8 cellular contexts compared by ENCODE assay signal in genomic region chr6:24524801-24525200, GRCh38. TPM values are rescaled to one million over a fixed set of nuclear protein-coding genes. Genes with fewer than 3 reads are reported as not detected.
DNase-seq lines count a peak whose midpoint lies in the region; ATAC-seq and TF ChIP-seq lines count a peak whose summit lies in the region.

No MANE protein-coding gene starts in this region.

- H3K4me3 ChIP-seq in AG09309 (ENCODE audit: control insufficient read depth, low read depth, low read length): no peak overlapping the region
- no peak overlapping the region for H3K4me3 ChIP-seq in GM12864 (ENCODE audit: low read depth, low read length)
- no peak overlapping the region for H3K4me3 ChIP-seq in astrocyte of the cerebellum (ENCODE audit: low read depth, low read length)

- H3K27me3 Mint-ChIP-seq in naive B cell: no peaks in the 10 kb centered on the region

- H3K9me3 Mint-ChIP-seq in naive B cell: no peaks in the 10 kb centered on the region

- no peak for ATAC-seq in naive B cell (ENCODE audit: low read depth in 2 of 2)
- ATAC-seq in HG02870 (IDR thresholded peaks at IDR 0.05; ENCODE audit: unreplicated experiment): no peak

- no peak overlapping the region for H3K27ac Mint-ChIP-seq in naive B cell

- DNase-seq in AG09309 (ENCODE audit: low read depth) (peak; percentile 21), GM12864 (ENCODE audit: low read depth) (peak; percentile 41), NCI-H146 treated with DMSO at 0.1 percent for 48 hours (lab: John Stamatoyannopoulos, UW; ENCODE audit: unreplicated experiment) (peak; percentile 45), astrocyte of the cerebellum (ENCODE audit: low read depth) (peak; percentile 41), naive B cell (peak; percentile 8), GF-D8 (lab: John Stamatoyannopoulos, UW) (no peak)
- no peak for DNase-seq in stimulated activated CD8-positive, alpha-beta memory T cell treated with anti-CD3 and anti-CD28 coated beads, Interleukin-4, amount 100 ng/mL, for 48 hours

- peaks cover 3 to 5% of the 10 kb centered on the region in 2 donors for H3K36me3 Mint-ChIP-seq in naive B cell

- no peak overlapping the region for H3K4me3 Mint-ChIP-seq in naive B cell

- peaks cover 17 to 69% (median 31%) of the 10 kb centered on the region in 3 donors for H3K4me1 Mint-ChIP-seq in naive B cell

- in situ Hi-C loops in astrocyte of the cerebellum (cut with HindIII; ENCODE audit: low sequenced_read_pairs): no loop called here

- TF ChIP-seq CTCF in AG09309 (IDR thresholded peaks at IDR 0.05; ENCODE audit: control insufficient read depth, insufficient read depth, low read depth, low read length, missing control alignments) (peak; percentile 70), GM12864 (IDR thresholded peaks at IDR 0.05; ENCODE audit: low read depth, low read length, missing control alignments) (peak; percentile 64), astrocyte of the cerebellum (IDR thresholded peaks at IDR 0.05; ENCODE audit: low read depth, low read length, missing control alignments) (peak; percentile 74)

RNA-seq across cellular contexts. Expression of gene ALDH5A1, which starts 30.0 kb away (rescaled TPM):
- 10 to 100 TPM; 12.1 to 21.8 (median 17.8) TPM for polyA plus RNA-seq in naive B cell (ENCODE audit: low read depth in 6 of 6)

RNA-seq across cellular contexts. Expression of gene GPLD1, which starts 35.4 kb away (rescaled TPM):
- 1 to 10 TPM in 4 of 6 donors, under 1 TPM in 1, not detected in 1; 0.49 to 3.0 (median 2.2) TPM for polyA plus RNA-seq in naive B cell (ENCODE audit: low read depth in 6 of 6)

Comparison
In these comparisons a context has a peak if more than half of its experiments do, and no peak if none do; other contexts are left out.
1. DNase-seq: peak in AG09309 (single experiment), GM12864 (single experiment), NCI-H146 treated with DMSO at 0.1 percent for 48 hours (single experiment), astrocyte of the cerebellum (single experiment) and naive B cell (single experiment); none in GF-D8 (single experiment) and stimulated activated CD8-positive, alpha-beta memory T cell treated with anti-CD3 and anti-CD28 coated beads, Interleukin-4, amount 100 ng/mL, for 48 hours (single experiment).
2. Peak in every context shown above with its lines, with median percentiles within 50 percentile points of each other: CTCF ChIP-seq.